12 cellular contexts compared by ENCODE assay signal in the genomic region with DNA sequence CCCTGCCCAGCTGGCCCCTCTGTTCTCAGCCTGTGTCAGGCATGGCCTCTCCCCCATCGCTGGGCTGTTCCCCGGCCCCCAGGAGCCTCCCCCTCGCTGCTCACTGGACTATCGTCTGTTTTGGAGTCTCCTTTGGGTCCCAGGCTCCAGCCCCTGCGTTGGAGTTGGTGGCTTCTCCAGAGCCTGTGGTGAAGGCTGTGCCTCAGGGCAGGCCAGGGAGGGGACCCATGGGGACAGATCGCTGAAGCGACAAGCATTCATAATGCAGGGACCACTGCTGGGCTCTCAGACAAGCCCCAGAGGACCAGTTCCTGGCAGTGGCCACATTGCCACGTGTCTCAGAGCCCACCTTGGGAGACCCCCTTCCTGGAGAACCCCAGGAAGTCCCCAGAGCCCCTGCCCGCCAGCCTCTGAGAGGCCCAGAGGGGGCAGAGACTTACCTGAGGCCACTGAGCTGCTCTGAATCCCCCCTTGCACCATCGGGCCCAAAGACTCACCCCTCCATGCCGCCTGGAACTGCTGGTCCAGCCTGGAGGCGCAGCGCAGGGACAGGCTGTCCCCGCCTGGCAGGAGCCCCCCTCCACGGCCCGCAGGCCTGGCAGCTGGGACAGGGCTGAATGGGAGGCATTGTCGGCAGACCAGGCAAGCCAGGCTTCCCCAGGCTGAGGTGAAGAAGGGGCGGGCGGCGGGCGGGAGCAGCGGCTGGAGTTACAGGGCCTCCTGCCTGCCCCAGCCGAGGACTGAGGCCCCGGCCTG. TPM values are rescaled to one million over a fixed set of nuclear protein-coding genes. Genes with fewer than 3 reads are reported as not detected.
DNase-seq lines count a peak whose midpoint lies in the region; ATAC-seq, FAIRE-seq and TF ChIP-seq lines count a peak whose summit lies in the region.
"Had no signal": no experiment of that assay in that cellular context is flagged by ENCODE, and none has a peak within 500 bp of the region (broad histone marks: within the 10 kb centered on the region; RNA-seq: fewer than 3 reads in every experiment).

A gene with protein sequence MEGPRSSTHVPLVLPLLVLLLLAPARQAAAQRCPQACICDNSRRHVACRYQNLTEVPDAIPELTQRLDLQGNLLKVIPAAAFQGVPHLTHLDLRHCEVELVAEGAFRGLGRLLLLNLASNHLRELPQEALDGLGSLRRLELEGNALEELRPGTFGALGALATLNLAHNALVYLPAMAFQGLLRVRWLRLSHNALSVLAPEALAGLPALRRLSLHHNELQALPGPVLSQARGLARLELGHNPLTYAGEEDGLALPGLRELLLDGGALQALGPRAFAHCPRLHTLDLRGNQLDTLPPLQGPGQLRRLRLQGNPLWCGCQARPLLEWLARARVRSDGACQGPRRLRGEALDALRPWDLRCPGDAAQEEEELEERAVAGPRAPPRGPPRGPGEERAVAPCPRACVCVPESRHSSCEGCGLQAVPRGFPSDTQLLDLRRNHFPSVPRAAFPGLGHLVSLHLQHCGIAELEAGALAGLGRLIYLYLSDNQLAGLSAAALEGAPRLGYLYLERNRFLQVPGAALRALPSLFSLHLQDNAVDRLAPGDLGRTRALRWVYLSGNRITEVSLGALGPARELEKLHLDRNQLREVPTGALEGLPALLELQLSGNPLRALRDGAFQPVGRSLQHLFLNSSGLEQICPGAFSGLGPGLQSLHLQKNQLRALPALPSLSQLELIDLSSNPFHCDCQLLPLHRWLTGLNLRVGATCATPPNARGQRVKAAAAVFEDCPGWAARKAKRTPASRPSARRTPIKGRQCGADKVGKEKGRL (minus strand): TSS at position 555 of the 756 bp plus-strand sequence. CDS start 50 bp downstream, at position 505.

- ATAC-seq in Panc1 = peak; percentile 9; the same call in 1 of the 2 replicates
- no peak for ATAC-seq in left lung
- ATAC-seq: GM12878, upper lobe of right lung had no signal

- BruUV-seq in Panc1 (replicated peaks; lab: Mats Ljungman, UMichigan) = no TSS peak

- H3K27ac ChIP-seq in Panc1 (ENCODE audit: low read length) (no peak within 1 kb of the TSS), left lung (no peak within 1 kb of the TSS)
- no peak within 1 kb of the TSS for H3K27ac ChIP-seq in effector memory CD4-positive, alpha-beta T cell (ENCODE audit: insufficient read depth, low read length, poor library complexity, severe bottlenecking)
- H3K27ac ChIP-seq: brain microvascular endothelial cell, upper lobe of right lung had no signal

- no peak within 1 kb of the TSS for H3K4me3 Mint-ChIP-seq in osteocyte (ENCODE audit: unreplicated experiment)

- peak; percentile 26 for DNase-seq in COLO668 (lab: John Stamatoyannopoulos, UW; ENCODE audit: unreplicated experiment)
- DNase-seq in Panc1 (ENCODE audit: low read depth, low spot score) = no peak
- DNase-seq in frontal cortex (ENCODE audit: low spot score in 2 of 2) = peak; percentile 86 to 93
- DNase-seq in osteocyte (ENCODE audit: extremely low spot score, unreplicated experiment) = no peak
- no peak for DNase-seq in left lung
- DNase-seq in effector memory CD4-positive, alpha-beta T cell = no peak
- no peak for DNase-seq in HTR-8/SVneo (ENCODE audit: insufficient read length, low spot score)
- DNase-seq: brain microvascular endothelial cell, kidney glomerular epithelial cell, NCI-H524 treated with DMSO at 0.1 percent for 48 hours, upper lobe of right lung had no signal

- intact Hi-C loops in Panc1 (cut with micrococcal nuclease; ENCODE audit: unreplicated experiment) (no loop called here), left lung (cut with DNase I) (no loop called here)

- H3K4me3 ChIP-seq in Panc1 (ENCODE audit: low read depth in 2 of 2, low read length in 2 of 2) = no peak within 1 kb of the TSS
- no peak within 1 kb of the TSS for H3K4me3 ChIP-seq in left lung
- H3K4me3 ChIP-seq in effector memory CD4-positive, alpha-beta T cell (ENCODE audit: insufficient read depth, low read depth, low read length, poor library complexity, severe bottlenecking) = no peak within 1 kb of the TSS
- H3K4me3 ChIP-seq: GM12878, upper lobe of right lung had no signal

- H3K36me3 ChIP-seq in Panc1 (ENCODE audit: control insufficient read depth, insufficient read depth, low read length) = no peaks in the 10 kb centered on the region
- H3K36me3 ChIP-seq in left lung = peaks cover 0 to 7% of the 10 kb centered on the region in 2 donors
- no peaks in the 10 kb centered on the region for H3K36me3 ChIP-seq in effector memory CD4-positive, alpha-beta T cell (ENCODE audit: control insufficient read depth, insufficient read depth, low read length)

- H3K4me1 ChIP-seq in Panc1 (ENCODE audit: control insufficient read depth, insufficient read depth, low read length) (no peaks in the 10 kb centered on the region), left lung (peaks cover 6 to 17% of the 10 kb centered on the region in 2 donors)
- H3K4me1 ChIP-seq in effector memory CD4-positive, alpha-beta T cell (ENCODE audit: control insufficient read depth, insufficient read depth, low read length, poor library complexity, severe bottlenecking) = peaks cover 7% of the 10 kb centered on the region

- H3K27me3 ChIP-seq in Panc1 (ENCODE audit: control insufficient read depth, insufficient read depth, low read length) = no peaks in the 10 kb centered on the region
- H3K27me3 ChIP-seq in left lung = no peaks in the 10 kb centered on the region
- no peaks in the 10 kb centered on the region for H3K27me3 ChIP-seq in effector memory CD4-positive, alpha-beta T cell (replicated peaks; ENCODE audit: control insufficient read depth, insufficient read depth, low read length, poor library complexity, severe bottlenecking)
- H3K27me3 ChIP-seq: brain microvascular endothelial cell, upper lobe of right lung had no signal

- no peak for TF ChIP-seq CTCF in Panc1 (IDR thresholded peaks at IDR 0.05)
- TF ChIP-seq CTCF in osteocyte (IDR thresholded peaks at IDR 0.05) = no peak
- TF ChIP-seq CTCF in left lung (IDR thresholded peaks at IDR 0.05) = no peak

- FAIRE-seq in frontal cortex (lab: Jason Lieb, UNC) (no peak), HTR-8/SVneo (lab: Jason Lieb, UNC) (no peak)
- FAIRE-seq: GM12878 had no signal

- no peaks in the 10 kb centered on the region for H3K27me3 Mint-ChIP-seq in osteocyte (ENCODE audit: unreplicated experiment)

- no peaks in the 10 kb centered on the region for H3K36me3 Mint-ChIP-seq in osteocyte (ENCODE audit: unreplicated experiment)

- H3K9me3 Mint-ChIP-seq in osteocyte (ENCODE audit: unreplicated experiment) = no peaks in the 10 kb centered on the region

- CTCF ChIA-PET in Panc1 (lab: Charles Lee) = no interaction called here

- in situ Hi-C loops in Panc1 (cut with HindIII; ENCODE audit: low pct_unique_long_range_greater_than_20kb, low sequenced_read_pairs) = no loop called here

- peak within 1 kb of the TSS; percentile 34 for H3K27ac Mint-ChIP-seq in osteocyte (ENCODE audit: unreplicated experiment)

- peaks cover 4% of the 10 kb centered on the region for H3K4me1 Mint-ChIP-seq in osteocyte (ENCODE audit: unreplicated experiment)

- POLR2A ChIA-PET in Panc1 (lab: Charles Lee) = no interaction called here

- H3K9me3 ChIP-seq in Panc1 (ENCODE audit: control insufficient read depth, insufficient read depth, low read depth, low read length) = no peaks in the 10 kb centered on the region
- H3K9me3 ChIP-seq in left lung = no peaks in the 10 kb centered on the region
- H3K9me3 ChIP-seq in effector memory CD4-positive, alpha-beta T cell (ENCODE audit: control insufficient read depth, low read length) = no peaks in the 10 kb centered on the region
- H3K9me3 ChIP-seq: upper lobe of right lung had no signal

RNA-seq across cellular contexts. Expression of the gene that starts here (rescaled TPM):
- 0.33 TPM for total RNA-seq in Panc1 (2021; ENCODE audit: unreplicated experiment)
- 0.44 TPM for polyA plus RNA-seq in Panc1 (2012; ENCODE audit: insufficient read length)
- total RNA-seq in frontal cortex = 1.6 TPM
- total RNA-seq in osteocyte = 0.43 TPM in 1 of 2 replicates, not detected in the other
- total RNA-seq in left lung = 1 to 10 TPM; 2.5 to 6.2 TPM
- total RNA-seq: GM12878 had no signal

Comparison
In these comparisons a context has a peak if more than half of its experiments do, and no peak if none do; other contexts are left out.
1. Peak in ATAC-seq in Panc1; RNA of the gene not detected or under 1 TPM.
2. DNase-seq: peak in COLO668 (single experiment) and frontal cortex (2 of 2); none in Panc1 (single experiment), osteocyte (single experiment), left lung (0 of 2), effector memory CD4-positive, alpha-beta T cell (0 of 3) and HTR-8/SVneo (single experiment).